In genomic region chr15:32029862-32030781, GRCh38 we compare ENCODE assay signal across 8 cellular contexts. TPM values are rescaled to one million over a fixed set of nuclear protein-coding genes. Genes with fewer than 3 reads are reported as not detected.
DNase-seq lines count a peak whose midpoint lies in the region; ATAC-seq and FAIRE-seq lines count a peak whose summit lies in the region.

Gene CHRNA7 (plus strand): TSS chr15:32030515. CDS start chr15:32030595, 80 bp downstream.

- H3K4me3 ChIP-seq in small intestine (ENCODE audit: low read depth in 1 of 2, low read length in 2 of 2) = peak within 1 kb of the TSS; percentile 27 to 76

- peaks cover 0 to 6% of the 10 kb centered on the region in 2 donors for H3K4me1 ChIP-seq in small intestine (ENCODE audit: control insufficient read depth in 2 of 2, insufficient read depth in 1 of 2, low read depth in 1 of 2, low read length in 1 of 2)

- peak within 1 kb of the TSS in 1 of 2 donors; percentile 56 for H3K27ac ChIP-seq in small intestine (ENCODE audit: low read depth in 1 of 2, low read length in 1 of 2)

- ATAC-seq in HG03159 (IDR thresholded peaks at IDR 0.05; ENCODE audit: unreplicated experiment) = peak; percentile 82

- in situ Hi-C loops in T47D (cut with HindIII; ENCODE audit: low pct_unique_long_range_greater_than_20kb, low sequenced_read_pairs) = no loop called here

- peak; percentile 30 for DNase-seq in stimulated activated CD4-positive, alpha-beta T cell treated with anti-CD3 and anti-CD28 coated beads, Interleukin-1b, Interleukin-23, amount 100 ng/mL, for 48 hours
- no peak for DNase-seq in stimulated activated CD4-positive, alpha-beta T cell treated with anti-CD3 and anti-CD28 coated beads, Interleukin-12 subunit alpha, Interleukin-12 subunit beta, amount 100 ng/mL, for 4 hours
- DNase-seq in NOMO-1 treated with DMSO at 0.1 percent for 48 hours (lab: John Stamatoyannopoulos, UW; ENCODE audit: unreplicated experiment) (peak; percentile 47), T47D (ENCODE audit: low read depth in 1 of 2, low spot score in 1 of 2) (peak; percentile 65 to 81), iris pigment epithelial cell (ENCODE audit: low read depth) (peak; percentile 14), small intestine (peak; percentile 74), SHP77 treated with DMSO at 0.1 percent for 48 hours (lab: John Stamatoyannopoulos, UW) (no peak)

- H3K27me3 ChIP-seq in small intestine (ENCODE audit: control insufficient read depth in 2 of 2, insufficient read depth in 2 of 2, low read length in 2 of 2) = peaks cover 0 to 11% of the 10 kb centered on the region in 2 donors

- no peak for FAIRE-seq in small intestine (lab: Jason Lieb, UNC)

- H3K9me3 ChIP-seq in small intestine (ENCODE audit: control insufficient read depth, low read depth) = no peaks in the 10 kb centered on the region

- WGBS in small intestine, 3 donors = 1% methylated on average over 58 to 92 of the region's 92 CpGs

- H3K36me3 ChIP-seq in small intestine (ENCODE audit: control insufficient read depth in 2 of 2, insufficient read depth in 2 of 2, low read length in 2 of 2) = no peaks in the 10 kb centered on the region

RNA-seq across cellular contexts. Expression of gene CHRNA7, which starts in this region (rescaled TPM):
- polyA plus RNA-seq in small intestine = 10 to 100 TPM in 1 of 3 donors, 1 to 10 TPM in 2; 4.3 to 10.1 (median 6.0) TPM

Comparison
In these comparisons a context has a peak if more than half of its experiments do, and no peak if none do; other contexts are left out.
1. DNase-seq: peak in stimulated activated CD4-positive, alpha-beta T cell treated with anti-CD3 and anti-CD28 coated beads, Interleukin-1b, Interleukin-23, amount 100 ng/mL, for 48 hours (single experiment), NOMO-1 treated with DMSO at 0.1 percent for 48 hours (single experiment), T47D (2 of 2), iris pigment epithelial cell (single experiment) and small intestine (single experiment); none in stimulated activated CD4-positive, alpha-beta T cell treated with anti-CD3 and anti-CD28 coated beads, Interleukin-12 subunit alpha, Interleukin-12 subunit beta, amount 100 ng/mL, for 4 hours (single experiment) and SHP77 treated with DMSO at 0.1 percent for 48 hours (single experiment).